ENCODE assay signal across 23 cellular contexts in the genomic region with DNA sequence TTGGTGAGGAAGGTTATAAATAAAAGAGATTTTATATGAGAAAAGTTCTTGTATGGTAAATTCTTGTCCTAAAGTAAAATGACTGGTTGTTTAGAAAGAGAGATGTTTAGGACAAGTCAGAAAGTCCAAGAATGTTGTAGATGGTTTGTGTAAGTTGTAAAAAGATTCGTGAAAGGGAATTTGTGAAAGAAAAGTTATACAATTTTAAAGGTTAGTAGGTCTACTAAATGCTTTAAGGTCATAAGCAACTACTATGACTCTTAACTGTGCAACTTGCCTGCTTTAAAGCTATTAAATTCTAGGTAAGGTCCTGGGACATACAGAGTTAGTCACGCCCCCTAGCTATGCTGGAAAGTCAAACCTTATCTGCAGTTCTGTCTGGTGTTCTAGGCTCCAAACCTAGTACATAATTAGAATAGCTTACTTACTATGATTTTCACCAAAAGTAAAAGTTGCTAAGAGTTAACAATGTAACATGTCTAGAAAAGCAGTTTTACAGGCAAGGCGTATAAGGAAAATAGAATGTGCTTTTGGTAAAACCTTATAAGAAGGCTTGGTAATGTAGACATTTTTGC. TPM values are rescaled to one million over a fixed set of nuclear protein-coding genes. Genes with fewer than 3 reads are reported as not detected.
"Had no signal": no experiment of that assay in that cellular context is flagged by ENCODE, and none has a peak within 500 bp of the region (broad histone marks: within the 10 kb centered on the region; RNA-seq: fewer than 3 reads in every experiment).

No MANE protein-coding gene starts in this region.

- H3K4me3 ChIP-seq: esophagus squamous epithelium, hepatocyte, lung, sigmoid colon, skin epidermis, stomach, thyroid gland had no signal

- H3K4me1 Mint-ChIP-seq: naive B cell, nephron progenitor cell had no signal

- H3K4me2 ChIP-seq: hepatocyte had no signal

- H3K36me3 Mint-ChIP-seq: type B pancreatic cell had no signal

- H3K27me3 ChIP-seq: hepatocyte, neutrophil, stomach, thyroid gland had no signal

- DNase-seq: effector memory CD4-positive, alpha-beta T cell; esophagus squamous epithelium; foreskin keratinocyte; head of caudate nucleus; left colon; left ventricle myocardium superior; mesenchymal stem cell; naive B cell; nephron progenitor cell; sigmoid colon; stimulated activated CD4-positive, alpha-beta T cell treated with anti-CD3 and anti-CD28 coated beads, Interleukin-2, amount 100 ng/mL, for 24 hours; stimulated activated naive CD4-positive, alpha-beta T cell; stomach; substantia nigra; thyroid gland had no signal

- H3K9me3 Mint-ChIP-seq: type B pancreatic cell had no signal

- H3K4me1 ChIP-seq: esophagus squamous epithelium, foreskin keratinocyte, sigmoid colon, thyroid gland had no signal

- H3K79me2 ChIP-seq: hepatocyte had no signal

- H3K9me3 ChIP-seq: neutrophil, sigmoid colon, thyroid gland had no signal

- H3K36me3 ChIP-seq: esophagus squamous epithelium, neutrophil, sigmoid colon, stomach, thyroid gland had no signal

- H3K4me3 Mint-ChIP-seq: naive B cell, nephron progenitor cell, type B pancreatic cell had no signal

- H3K27ac ChIP-seq: epithelial cell of prostate, esophagus squamous epithelium, foreskin keratinocyte, hepatocyte, neutrophil, sigmoid colon, skin epidermis, stomach, thyroid gland had no signal

- H2AFZ ChIP-seq: hepatocyte had no signal

- H3K27ac Mint-ChIP-seq: naive B cell, nephron progenitor cell, type B pancreatic cell had no signal

RNA-seq across cellular contexts. Expression of a gene that starts 11.2 kb away (rescaled TPM):
- total RNA-seq: left ventricle myocardium superior, sigmoid colon, thyroid gland had no signal

RNA-seq across cellular contexts. Expression of a gene that starts 46.3 kb away (rescaled TPM):
- total RNA-seq: foreskin keratinocyte, osteoblast, pulmonary artery endothelial cell had no signal
- polyA plus RNA-seq: foreskin keratinocyte had no signal
